Comparison of ENCODE assay signal across 16 cellular contexts in the genomic region with DNA sequence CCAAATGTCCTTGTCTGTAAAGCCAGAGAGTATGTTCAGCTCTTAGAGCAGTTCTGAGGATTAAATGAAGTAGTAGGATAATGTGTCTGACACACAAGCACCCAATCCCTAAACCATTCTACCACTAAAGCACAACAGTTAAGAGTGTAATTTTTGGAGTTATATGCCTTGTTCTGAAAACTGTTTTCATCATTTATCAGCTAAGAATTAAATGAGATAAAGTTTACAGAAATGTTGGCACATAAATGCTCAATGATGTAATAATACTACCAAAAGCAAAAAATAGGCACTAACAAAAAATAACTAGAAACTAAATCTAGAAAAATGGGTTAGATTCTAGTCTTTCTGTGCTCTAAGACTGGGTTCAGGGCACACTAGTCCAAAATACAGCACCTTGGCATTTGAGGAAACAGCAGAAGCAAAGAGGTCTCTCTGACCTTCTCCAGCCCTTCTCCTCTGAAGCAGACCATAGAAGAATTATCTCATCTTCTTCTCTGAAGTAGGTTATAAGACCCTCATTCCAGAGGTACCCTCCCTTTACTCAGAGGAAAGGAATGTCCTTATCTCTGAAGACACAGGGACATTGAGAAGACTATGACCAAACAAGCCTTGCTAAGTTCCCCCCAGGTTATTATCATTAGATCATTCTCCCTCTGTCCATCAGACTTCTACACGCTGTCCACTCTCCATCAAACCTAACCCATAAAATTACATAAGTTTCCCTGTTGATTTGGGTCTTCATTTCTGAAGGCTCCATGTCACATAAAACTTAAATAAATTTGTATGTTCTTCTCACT.
"Had no signal": no experiment of that assay in that cellular context is flagged by ENCODE, and none has a peak within 500 bp of the region (broad histone marks: within the 10 kb centered on the region; RNA-seq: fewer than 3 reads in every experiment).

No MANE protein-coding gene starts in this region.

- H3K36me3 ChIP-seq: esophagus squamous epithelium, left ventricle myocardium inferior, right atrium auricular region, tibial artery had no signal

- DNase-seq: activated CD4-positive, alpha-beta T cell treated with anti-CD3 and anti-CD28 coated beads, Interleukin-2, amount 50 U/mL, for 1 hour; activated CD4-positive, CD25-positive, alpha-beta regulatory T cell; esophagus squamous epithelium; foreskin fibroblast; glutamatergic neuron; hypothalamus; kidney; left ventricle myocardium inferior; nucleus accumbens; stimulated activated CD4-positive, alpha-beta T cell treated with anti-CD3 and anti-CD28 coated beads, Interleukin-2, amount 100 ng/mL, for 48 hours; stimulated activated naive B cell treated with anti-CD40 and anti-IgM and Interleukin-4, amounts not matched to agents 10 μg/mL and 1 μg/mL and 100 μg/mL, for 72 hours; tibial artery had no signal

- H3K27ac ChIP-seq: esophagus squamous epithelium, left ventricle myocardium inferior, right atrium auricular region, tibial artery had no signal

- H3K4me3 ChIP-seq: esophagus squamous epithelium, left ventricle myocardium inferior, right atrium auricular region, tibial artery had no signal

- H3K4me3 Mint-ChIP-seq: activated naive CD4-positive, alpha-beta T cell treated with anti-CD3 and anti-CD28 coated beads, Interleukin-2, amount 50 U/mL, for 24 hours; memory B cell; nephron; stimulated activated naive B cell treated with anti-CD40 and anti-IgM and Interleukin-4, amounts not matched to agents 10 μg/mL and 1 μg/mL and 100 μg/mL, for 72 hours had no signal

- H3K27ac Mint-ChIP-seq: activated naive CD4-positive, alpha-beta T cell treated with anti-CD3 and anti-CD28 coated beads, Interleukin-2, amount 50 U/mL, for 24 hours; memory B cell; stimulated activated naive B cell treated with anti-CD40 and anti-IgM and Interleukin-4, amounts not matched to agents 10 μg/mL and 1 μg/mL and 100 μg/mL, for 72 hours had no signal

- H3K9me3 ChIP-seq: esophagus squamous epithelium, left ventricle myocardium inferior, right atrium auricular region, tibial artery had no signal

- ATAC-seq: stimulated activated naive B cell treated with anti-CD40 and anti-IgM and Interleukin-4, amounts not matched to agents 10 μg/mL and 1 μg/mL and 100 μg/mL, for 72 hours had no signal

- H3K27me3 Mint-ChIP-seq: activated naive CD4-positive, alpha-beta T cell treated with anti-CD3 and anti-CD28 coated beads, Interleukin-2, amount 50 U/mL, for 24 hours; memory B cell; stimulated activated naive B cell treated with anti-CD40 and anti-IgM and Interleukin-4, amounts not matched to agents 10 μg/mL and 1 μg/mL and 100 μg/mL, for 72 hours had no signal

- H3K27me3 ChIP-seq: esophagus squamous epithelium, right atrium auricular region, tibial artery had no signal
